Comparison of ENCODE assay signal across 8 cellular contexts in the genomic region with DNA sequence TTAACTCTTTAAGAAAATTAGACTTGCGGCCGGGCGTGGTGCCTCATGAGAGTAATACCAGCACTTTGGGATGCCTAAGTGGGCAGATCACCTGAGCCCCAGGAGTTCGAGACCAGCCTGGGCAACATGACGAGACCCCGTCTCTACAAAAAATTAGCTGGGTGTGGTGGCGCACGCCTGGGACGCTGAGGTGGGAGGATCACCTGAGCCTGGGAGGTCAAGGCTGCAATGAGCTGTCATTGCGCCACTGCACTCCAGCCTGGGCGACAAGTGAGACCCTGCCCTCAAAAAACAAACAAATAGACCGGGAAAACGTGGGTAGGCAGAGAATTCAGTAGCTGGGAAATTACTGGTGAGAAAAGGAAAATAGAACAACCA. TPM values are rescaled to one million over a fixed set of nuclear protein-coding genes. Genes with fewer than 3 reads are reported as not detected.
DNase-seq lines count a peak whose midpoint lies in the region; ATAC-seq, FAIRE-seq and TF ChIP-seq lines count a peak whose summit lies in the region.

No MANE protein-coding gene starts in this region.

- TF ChIP-seq CTCF in WTC11 (IDR thresholded peaks at IDR 0.05) (no peak), glutamatergic neuron (IDR thresholded peaks at IDR 0.05; ENCODE audit: partially characterized antibody, unreplicated experiment) (no peak)

- H3K4me3 ChIP-seq in GM23248 (peak overlapping the region; percentile 96), small intestine (ENCODE audit: low read depth in 1 of 2, low read length in 2 of 2) (peak overlapping the region; percentile 49 to 62)

- peak overlapping the region; percentile 99 for H3K4me3 Mint-ChIP-seq in WTC11
- H3K4me3 Mint-ChIP-seq in glutamatergic neuron (ENCODE audit: unreplicated experiment), result peak overlapping the region; percentile 97

- peaks cover 54% of the 10 kb centered on the region for H3K79me2 ChIP-seq in GM23248 (ENCODE audit: insufficient read depth)

- H3K9me3 ChIP-seq in GM23248 (ENCODE audit: low read depth), result no peaks in the 10 kb centered on the region
- no peaks in the 10 kb centered on the region for H3K9me3 ChIP-seq in small intestine (ENCODE audit: control insufficient read depth, low read depth)

- H3K9ac ChIP-seq in GM23248, result peak overlapping the region; percentile 91

- ATAC-seq in WTC11, result no peak

- H4K20me1 ChIP-seq in GM23248 (ENCODE audit: insufficient read depth), result no peaks in the 10 kb centered on the region

- no peaks in the 10 kb centered on the region for H3F3A ChIP-seq in GM23248 (ENCODE audit: insufficient read depth)

- in situ Hi-C loops in GM23248 (cut with MboI), result no loop called here

- peaks cover 21% of the 10 kb centered on the region for H3K36me3 Mint-ChIP-seq in WTC11
- H3K36me3 Mint-ChIP-seq in glutamatergic neuron (ENCODE audit: unreplicated experiment), result no peaks in the 10 kb centered on the region

- POLR2A ChIA-PET in WTC11 (lab: Charles Lee), result no interaction called here

- H3K27ac ChIP-seq in GM23248, result peak overlapping the region; percentile 53
- peak overlapping the region; percentile 42 to 82 for H3K27ac ChIP-seq in small intestine (ENCODE audit: low read depth in 1 of 2, low read length in 1 of 2)

- FAIRE-seq in small intestine (lab: Jason Lieb, UNC), result no peak

- H3K36me3 ChIP-seq in GM23248 (ENCODE audit: low read depth) (no peaks in the 10 kb centered on the region), small intestine (ENCODE audit: control insufficient read depth in 2 of 2, insufficient read depth in 2 of 2, low read length in 2 of 2) (no peaks in the 10 kb centered on the region)

- H3K27me3 ChIP-seq in GM23248 (replicated peaks; ENCODE audit: insufficient read depth) (no peaks in the 10 kb centered on the region), small intestine (ENCODE audit: control insufficient read depth in 2 of 2, insufficient read depth in 2 of 2, low read length in 2 of 2) (no peaks in the 10 kb centered on the region)

- 4 to 5% methylated on average over 13 of the region's 13 CpGs for WGBS in GM23248 (ENCODE audit: low coverage in 1 of 2, low lambda C conversion rate in 2 of 2, missing lambda C conversion rate in 2 of 2), 2 experiments
- WGBS in small intestine, 3 donors, result 2 to 11% (median 9%) methylated on average over 13 of the region's 13 CpGs

- H3K9me2 ChIP-seq in GM23248 (ENCODE audit: insufficient read depth), result no peaks in the 10 kb centered on the region; the same call in 1 of the 2 replicates

- H3K4me2 ChIP-seq in GM23248 (ENCODE audit: unreplicated experiment), result peak overlapping the region; percentile 99

- H3K27me3 Mint-ChIP-seq in WTC11 (ENCODE audit: low read depth) (peaks cover 24% of the 10 kb centered on the region), glutamatergic neuron (ENCODE audit: unreplicated experiment) (peaks cover 8% of the 10 kb centered on the region)

- peak overlapping the region; percentile 100 for H2AFZ ChIP-seq in GM23248

- H3K9me3 Mint-ChIP-seq in WTC11, result no peaks in the 10 kb centered on the region
- H3K9me3 Mint-ChIP-seq in glutamatergic neuron (ENCODE audit: unreplicated experiment), result peaks cover 2% of the 10 kb centered on the region

- H3K4me1 Mint-ChIP-seq in WTC11 (peaks cover 23% of the 10 kb centered on the region), glutamatergic neuron (ENCODE audit: low read depth, unreplicated experiment) (peaks cover 5% of the 10 kb centered on the region)

- CTCF ChIA-PET in WTC11 (lab: Charles Lee), result interaction anchor here (0.8 to 2.2 kb wide), 2 partner anchors 20 to 30 kb away, joined by 4 to 8 read pairs; no protein-coding TSS in a partner anchor

- peak overlapping the region; percentile 98 for H3K27ac Mint-ChIP-seq in WTC11
- H3K27ac Mint-ChIP-seq in glutamatergic neuron (ENCODE audit: unreplicated experiment), result peak overlapping the region; percentile 99

- H3K4me1 ChIP-seq in GM23248 (ENCODE audit: insufficient read depth) (peaks cover 16% of the 10 kb centered on the region), small intestine (ENCODE audit: control insufficient read depth in 2 of 2, insufficient read depth in 1 of 2, low read depth in 1 of 2, low read length in 1 of 2) (no peaks in the 10 kb centered on the region)

- DNase-seq in GM23248, result no peak
- no peak for DNase-seq in WTC11 (ENCODE audit: low spot score)
- DNase-seq in glutamatergic neuron, result no peak
- no peak for DNase-seq in small intestine
- no peak for DNase-seq in GM19238 (ENCODE audit: insufficient read length, low spot score)
- DNase-seq in SK-N-DZ (ENCODE audit: low spot score), result no peak
- no peak for DNase-seq in NCI-H1694 treated with DMSO at 0.1 percent for 48 hours (lab: John Stamatoyannopoulos, UW)
- DNase-seq in NCI-H2171 treated with DMSO at 0.1 percent for 48 hours (lab: John Stamatoyannopoulos, UW), result no peak

TF ChIP-seq in WTC11, 78 proteins besides CTCF, POLR2A, EP300 and RAD21:
- TF ChIP-seq NR1H2 (CRISPR knock-in tag; IDR thresholded peaks at IDR 0.05), result no peak
- TF ChIP-seq OVOL2 (CRISPR knock-in tag; IDR thresholded peaks at IDR 0.05; ENCODE audit: borderline replicate concordance), result no peak
- TF ChIP-seq ZNF121 (CRISPR knock-in tag; IDR thresholded peaks at IDR 0.05), result peak; percentile 82
- no peak for TF ChIP-seq PRRX2 (CRISPR knock-in tag; IDR thresholded peaks at IDR 0.05)
- no peak for TF ChIP-seq ATF1 (CRISPR knock-in tag; IDR thresholded peaks at IDR 0.05)
- no peak for TF ChIP-seq ZNF396 (CRISPR knock-in tag; IDR thresholded peaks at IDR 0.05; ENCODE audit: borderline replicate concordance)

RNA-seq across cellular contexts. Expression of gene UMPS, which starts 0.7 kb away (rescaled TPM):
- 18.0 and 29.8 TPM in 2 replicates for total RNA-seq in GM23248 (2014; rRNA removed; shearing (Covaris generic))
- polyA plus RNA-seq in GM23248 (2016; fragmentation: Nextera tagmentation; extraction: Ambion mirVana) (37.9 and 38.7 TPM in 2 replicates), small intestine (10 to 100 TPM; 12.1 to 23.4 (median 15.7) TPM)
- total RNA-seq in WTC11 (2021) (39.7 to 45.4 TPM (median 42.0 TPM) in 3 replicates), glutamatergic neuron (ENCODE audit: unreplicated experiment) (30.7 TPM)
- 34.7 and 40.5 TPM in 2 replicates for polyA plus RNA-seq in SK-N-DZ (2014; cell fraction: cytosol; rRNA removed)
- 27.0 and 30.9 TPM in 2 replicates for polyA plus RNA-seq in SK-N-DZ (2014; cell fraction: nucleus; rRNA removed)
